Comparison of ENCODE assay signal across 27 cellular contexts in genomic region chr7:33073243-33073642, GRCh38.
"Had no signal": no experiment of that assay in that cellular context is flagged by ENCODE, and none has a peak within 500 bp of the region (broad histone marks: within the 10 kb centered on the region; RNA-seq: fewer than 3 reads in every experiment).

No MANE protein-coding gene starts in this region.

- H3K27ac Mint-ChIP-seq: dendritic cell treated with granulocyte-macrophage colony-stimulating factor and Interleukin-4, amounts not matched to agents 40 ng/mL and 50 ng/mL, for 4 days; effector memory CD8-positive, alpha-beta T cell; endodermal cell; naive thymus-derived CD4-positive, alpha-beta T cell had no signal

- H3K4me1 ChIP-seq: colonic mucosa, left lung, lower lobe of right lung had no signal

- ATAC-seq: effector memory CD8-positive, alpha-beta T cell; esophagus mucosa; left lung; lower lobe of right lung; mucosa of descending colon; naive thymus-derived CD4-positive, alpha-beta T cell had no signal

- H3K27ac ChIP-seq: colonic mucosa, epithelial cell of prostate, esophagus squamous epithelium, gastrocnemius medialis, left lung, lower lobe of right lung had no signal

- H3K9me3 ChIP-seq: colonic mucosa had no signal

- H3K36me3 ChIP-seq: colonic mucosa, esophagus squamous epithelium, gastrocnemius medialis, heart right ventricle, left lung, lower lobe of right lung had no signal

- H3K27me3 ChIP-seq: colonic mucosa, esophagus squamous epithelium, gastrocnemius medialis, heart right ventricle, left lung had no signal

- H3K36me3 Mint-ChIP-seq: mesothelial cell of epicardium had no signal

- H3K4me3 ChIP-seq: colonic mucosa, esophagus squamous epithelium, gastrocnemius medialis, heart right ventricle, left lung, lower lobe of right lung, mucosa of descending colon had no signal

- FAIRE-seq: endometrium, islet of Langerhans had no signal

- DNase-seq: colonic mucosa; cortex of kidney; effector CD8-positive, alpha-beta T cell; effector memory CD8-positive, alpha-beta T cell; endodermal cell; erythroblast; esophagus squamous epithelium; foreskin fibroblast; foreskin melanocyte; gastrocnemius medialis; glutamatergic neuron; head of caudate nucleus; heart right ventricle; hippocampal formation; left cardiac atrium; left lung; left ventricle myocardium superior; lower lobe of right lung; mesenchymal stem cell; mucosa of descending colon; naive thymus-derived CD4-positive, alpha-beta T cell had no signal

- H3K4me3 Mint-ChIP-seq: dendritic cell treated with granulocyte-macrophage colony-stimulating factor and Interleukin-4, amounts not matched to agents 40 ng/mL and 50 ng/mL, for 4 days; effector memory CD8-positive, alpha-beta T cell; endodermal cell; mesothelial cell of epicardium; naive thymus-derived CD4-positive, alpha-beta T cell had no signal
